9 cellular contexts compared by ENCODE assay signal in the genomic region with DNA sequence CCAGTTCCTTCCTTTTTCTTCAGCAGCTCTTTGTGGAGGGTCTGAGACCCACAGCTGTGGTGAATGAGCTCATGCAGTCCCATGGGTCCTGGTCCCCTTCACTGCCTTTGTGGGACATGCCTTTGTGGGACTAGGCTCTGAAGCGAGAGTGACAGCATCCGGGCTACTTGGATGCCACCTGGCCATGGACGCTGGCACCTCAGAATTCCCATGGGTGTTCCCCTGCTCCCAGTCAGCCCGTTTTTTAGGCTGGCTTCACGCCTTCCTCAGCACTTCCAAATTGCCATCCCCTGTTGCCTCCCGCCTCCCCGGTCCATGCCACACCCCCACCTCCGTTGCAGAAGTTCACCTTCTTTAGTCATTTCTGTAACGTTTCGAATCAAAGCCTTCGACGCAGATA. TPM values are rescaled to one million over a fixed set of nuclear protein-coding genes. Genes with fewer than 3 reads are reported as not detected.
A peak's percentile ranks its signal among the peaks of the same experiment; 100 is the strongest.
DNase-seq lines count a peak whose midpoint lies in the region; ATAC-seq and TF ChIP-seq lines count a peak whose summit lies in the region.
"Had no signal": no experiment of that assay in that cellular context is flagged by ENCODE, and none has a peak within 500 bp of the region (broad histone marks: within the 10 kb centered on the region; RNA-seq: fewer than 3 reads in every experiment).

No MANE protein-coding gene starts in this region.

- H3K36me3 Mint-ChIP-seq in endothelial cell (ENCODE audit: low read depth, unreplicated experiment): peaks cover 39% of the 10 kb centered on the region

- H3K27me3 Mint-ChIP-seq in endothelial cell (ENCODE audit: unreplicated experiment): peaks cover 12% of the 10 kb centered on the region

- ATAC-seq in HG03432 (IDR thresholded peaks at IDR 0.05; ENCODE audit: unreplicated experiment) (peak; percentile 47), upper lobe of left lung (ENCODE audit: low FRiP score in 2 of 2) (no peak)

- H3K4me3 Mint-ChIP-seq in endothelial cell (ENCODE audit: unreplicated experiment): no peak overlapping the region

- no peak for TF ChIP-seq POLR2A in upper lobe of left lung (IDR thresholded peaks at IDR 0.05)

- no peak for TF ChIP-seq EP300 in upper lobe of left lung (IDR thresholded peaks at IDR 0.05)

- DNase-seq in stimulated activated CD4-positive, alpha-beta T cell treated with anti-CD3 and anti-CD28 coated beads, Interleukin-12 subunit alpha, Interleukin-12 subunit beta, amount 100 ng/mL, for 4 hours: peak; percentile 7
- DNase-seq in stimulated activated CD4-positive, alpha-beta T cell treated with anti-CD3 and anti-CD28 coated beads, Interleukin-4, amount 100 ng/mL, for 24 hours: no peak
- DNase-seq in endothelial cell (ENCODE audit: low spot score) (no peak), upper lobe of left lung (no peak), EL (no peak), brain microvascular endothelial cell (no peak), hypothalamus (lab: John Stamatoyannopoulos, UW) (no peak)

- TF ChIP-seq CTCF in endothelial cell (IDR thresholded peaks at IDR 0.05; ENCODE audit: unreplicated experiment): no peak
- TF ChIP-seq CTCF in upper lobe of left lung (IDR thresholded peaks at IDR 0.05): no peak
- no peak for TF ChIP-seq CTCF in brain microvascular endothelial cell (IDR thresholded peaks at IDR 0.05; ENCODE audit: low read depth, low read length, missing control alignments)

- H3K4me1 ChIP-seq in upper lobe of left lung: peaks cover 0 to 24% (median 17%) of the 10 kb centered on the region in 4 donors

- H3K27ac Mint-ChIP-seq in endothelial cell (ENCODE audit: unreplicated experiment): peak overlapping the region; percentile 54

- H3K27me3 ChIP-seq in upper lobe of left lung (no peaks in the 10 kb centered on the region), brain microvascular endothelial cell (replicated peaks) (no peaks in the 10 kb centered on the region)

- H3K9me3 Mint-ChIP-seq in endothelial cell (ENCODE audit: unreplicated experiment): no peaks in the 10 kb centered on the region

- H3K4me1 Mint-ChIP-seq in endothelial cell (ENCODE audit: unreplicated experiment): peaks cover 46% of the 10 kb centered on the region

- peak overlapping the region in 2 of 4 donors; percentile 11 to 22 for H3K4me3 ChIP-seq in upper lobe of left lung
- no peak overlapping the region for H3K4me3 ChIP-seq in brain microvascular endothelial cell (ENCODE audit: low read depth, low read length)

- peak overlapping the region; percentile 26 to 60 (median 36) for H3K27ac ChIP-seq in upper lobe of left lung
- H3K27ac ChIP-seq in brain microvascular endothelial cell: no peak overlapping the region

- H3K9me3 ChIP-seq in upper lobe of left lung: no peaks in the 10 kb centered on the region
- H3K9me3 ChIP-seq: SK-N-SH had no signal

- in situ Hi-C loops in brain microvascular endothelial cell (cut with HindIII; ENCODE audit: low pct_ligation_motif_present, low sequenced_read_pairs): no loop called here

- H3K36me3 ChIP-seq in upper lobe of left lung (peaks cover 4 to 44% (median 19%) of the 10 kb centered on the region in 4 donors), brain microvascular endothelial cell (replicated peaks) (no peaks in the 10 kb centered on the region)

- 79 to 84% methylated on average over 12 of the region's 12 CpGs for WGBS in upper lobe of left lung, 2 donors

RNA-seq across cellular contexts. Expression of a gene that starts 45.1 kb away (rescaled TPM):
- total RNA-seq in endothelial cell (ENCODE audit: unreplicated experiment) (4.9 TPM), upper lobe of left lung (10 to 100 TPM in 3 of 6 donors, 1 to 10 TPM in 3; 3.7 to 13.0 (median 7.9) TPM)
